ENCODE assay signal across 11 cellular contexts in genomic region chr7:22443370-22444180, GRCh38. TPM values are rescaled to one million over a fixed set of nuclear protein-coding genes. Genes with fewer than 3 reads are reported as not detected.
DNase-seq lines count a peak whose midpoint lies in the region; ATAC-seq and TF ChIP-seq lines count a peak whose summit lies in the region.
"Had no signal": no experiment of that assay in that cellular context is flagged by ENCODE, and none has a peak within 500 bp of the region (broad histone marks: within the 10 kb centered on the region; RNA-seq: fewer than 3 reads in every experiment).

No MANE protein-coding gene starts in this region.

- peak overlapping the region; percentile 1 for H3K27ac Mint-ChIP-seq in type B pancreatic cell
- H3K27ac Mint-ChIP-seq: activated CD4-positive, alpha-beta T cell treated with anti-CD3 and anti-CD28 coated beads, Interleukin-2, amount 10 ng/mL, durations not matched to agents 24 days and 14 days; activated naive CD8-positive, alpha-beta T cell had no signal

- DNase-seq in SHP77 treated with DMSO at 0.1 percent for 48 hours (lab: John Stamatoyannopoulos, UW) (peak; percentile 13), SHP77 (lab: John Stamatoyannopoulos, UW) (no peak), RWPE2 (ENCODE audit: low spot score) (no peak), fibroblast of peridontal ligament (ENCODE audit: extremely low read depth) (peak; percentile 58), type B pancreatic cell (ENCODE audit: extremely low spot score, unreplicated experiment) (no peak), SW 1271 (lab: John Stamatoyannopoulos, UW) (no peak)
- no peak for DNase-seq in activated CD8-positive, alpha-beta memory T cell treated with anti-CD3 and anti-CD28 coated beads, Interleukin-2, amount 50 U/mL, for 48 hours
- DNase-seq: 8988T; activated CD4-positive, alpha-beta T cell treated with anti-CD3 and anti-CD28 coated beads, Interleukin-2, amount 10 ng/mL, durations not matched to agents 24 days and 14 days had no signal

- H3K9me3 ChIP-seq in RWPE2 (ENCODE audit: severe bottlenecking) = no peaks in the 10 kb centered on the region

- H3K4me1 Mint-ChIP-seq in type B pancreatic cell (ENCODE audit: unreplicated experiment) = peaks cover 33% of the 10 kb centered on the region

- no peaks in the 10 kb centered on the region for H3K27me3 ChIP-seq in RWPE2 (ENCODE audit: insufficient read depth, poor library complexity, severe bottlenecking)

- H3K9me3 Mint-ChIP-seq in type B pancreatic cell = no peaks in the 10 kb centered on the region
- H3K9me3 Mint-ChIP-seq: activated CD4-positive, alpha-beta T cell treated with anti-CD3 and anti-CD28 coated beads, Interleukin-2, amount 10 ng/mL, durations not matched to agents 24 days and 14 days had no signal

- H3K36me3 Mint-ChIP-seq in type B pancreatic cell = no peaks in the 10 kb centered on the region
- H3K36me3 Mint-ChIP-seq: activated naive CD8-positive, alpha-beta T cell had no signal

- no peaks in the 10 kb centered on the region for H3K27me3 Mint-ChIP-seq in type B pancreatic cell

- ATAC-seq in RWPE2 (ENCODE audit: low read depth) (0 out of 3 replicates have a peak, but pooled peaks have one; percentile 17), HG02571 (IDR thresholded peaks at IDR 0.05; ENCODE audit: unreplicated experiment) (no peak)

- TF ChIP-seq CTCF in RWPE2 (IDR thresholded peaks at IDR 0.05; ENCODE audit: poor library complexity, severe bottlenecking) (no peak), type B pancreatic cell (conservative IDR thresholded peaks at IDR 0.05) (no peak)

- no peaks in the 10 kb centered on the region for H3K36me3 ChIP-seq in RWPE2 (ENCODE audit: low read depth)

- H3K4me3 Mint-ChIP-seq in type B pancreatic cell = peak overlapping the region; percentile 2
- H3K4me3 Mint-ChIP-seq: activated CD4-positive, alpha-beta T cell treated with anti-CD3 and anti-CD28 coated beads, Interleukin-2, amount 10 ng/mL, durations not matched to agents 24 days and 14 days; activated naive CD8-positive, alpha-beta T cell had no signal

- peaks cover 17% of the 10 kb centered on the region for H3K4me1 ChIP-seq in RWPE2 (ENCODE audit: insufficient read depth, poor library complexity, severe bottlenecking)

- H3K27ac ChIP-seq in RWPE2 (ENCODE audit: poor library complexity, severe bottlenecking) = no peak overlapping the region

- H3K4me3 ChIP-seq in RWPE2 (ENCODE audit: severe bottlenecking) = no peak overlapping the region

RNA-seq across cellular contexts. Expression of gene STEAP1B, which starts 56.4 kb away (rescaled TPM):
- total RNA-seq in type B pancreatic cell (ENCODE audit: low replicate concordance) = 2.0 TPM in 1 of 2 replicates, not detected in the other

Comparison
In these comparisons a context has a peak if more than half of its experiments do, and no peak if none do; other contexts are left out.
1. DNase-seq: peak in SHP77 treated with DMSO at 0.1 percent for 48 hours (single experiment) and fibroblast of peridontal ligament (single experiment); none in SHP77 (0 of 2), RWPE2 (single experiment), type B pancreatic cell (single experiment), activated CD8-positive, alpha-beta memory T cell treated with anti-CD3 and anti-CD28 coated beads, Interleukin-2, amount 50 U/mL, for 48 hours (single experiment) and SW 1271 (0 of 2).